Comparison of ENCODE assay signal across 10 cellular contexts in genomic region chr9:86093788-86094555, GRCh38. TPM values are rescaled to one million over a fixed set of nuclear protein-coding genes. Genes with fewer than 3 reads are reported as not detected.
DNase-seq lines count a peak whose midpoint lies in the region; ATAC-seq and TF ChIP-seq lines count a peak whose summit lies in the region.
"Had no signal": no experiment of that assay in that cellular context is flagged by ENCODE, and none has a peak within 500 bp of the region (broad histone marks: within the 10 kb centered on the region; RNA-seq: fewer than 3 reads in every experiment).

No MANE protein-coding gene starts in this region.

- H3K27ac Mint-ChIP-seq in chondrocyte (ENCODE audit: unreplicated experiment) (peak overlapping the region; percentile 60), neural crest cell (ENCODE audit: unreplicated experiment) (no peak overlapping the region)
- no peak overlapping the region for H3K27ac Mint-ChIP-seq in activated CD4-positive, alpha-beta T cell treated with anti-CD3 and anti-CD28 coated beads, Interleukin-2, amount 10 ng/mL, durations not matched to agents 24 days and 14 days
- H3K27ac Mint-ChIP-seq: natural killer cell treated with Interleukin-12 subunit alpha and Interleukin-12 subunit beta and Interleukin-15 and Interleukin-18, amount 100 ng/mL, for 72 hours had no signal

- H3K4me3 ChIP-seq in HUES48 (ENCODE audit: low read depth, low read length) = no peak overlapping the region

- DNase-seq in chondrocyte (ENCODE audit: low spot score) (no peak), neural crest cell (ENCODE audit: low read depth, low spot score) (peak; percentile 8), pons (ENCODE audit: low spot score) (no peak), activated gamma-delta T cell (lab: John Stamatoyannopoulos, UW) (no peak)
- DNase-seq in stimulated activated naive CD4-positive, alpha-beta T cell (lab: John Stamatoyannopoulos, UW) = no peak
- no peak for DNase-seq in activated CD4-positive, alpha-beta T cell treated with anti-CD3 and anti-CD28 coated beads, Interleukin-2, amount 10 ng/mL, durations not matched to agents 24 days and 14 days
- DNase-seq: NCI-H2107 had no signal

- H3K9me3 ChIP-seq in HUES48 (ENCODE audit: control insufficient read depth, insufficient read depth, low read length) = no peaks in the 10 kb centered on the region

- no peak for TF ChIP-seq CTCF in chondrocyte (IDR thresholded peaks at IDR 0.05)
- TF ChIP-seq CTCF in neural crest cell (conservative IDR thresholded peaks at IDR 0.05) = no peak

- peaks cover 30% of the 10 kb centered on the region for H3K4me1 ChIP-seq in HUES48 (ENCODE audit: control insufficient read depth, insufficient read depth, low read length)

- H3K27me3 Mint-ChIP-seq in chondrocyte (ENCODE audit: low read depth) = no peaks in the 10 kb centered on the region
- no peaks in the 10 kb centered on the region for H3K27me3 Mint-ChIP-seq in neural crest cell (ENCODE audit: low read depth)
- peaks cover 30% of the 10 kb centered on the region for H3K27me3 Mint-ChIP-seq in activated CD4-positive, alpha-beta T cell treated with anti-CD3 and anti-CD28 coated beads, Interleukin-2, amount 10 ng/mL, durations not matched to agents 24 days and 14 days

- ATAC-seq in GM19395 (IDR thresholded peaks at IDR 0.05; ENCODE audit: unreplicated experiment) = peak; percentile 67
- ATAC-seq: natural killer cell treated with Interleukin-12 subunit alpha and Interleukin-12 subunit beta and Interleukin-15 and Interleukin-18, amount 100 ng/mL, for 72 hours had no signal

- intact Hi-C loops in activated CD4-positive, alpha-beta T cell treated with anti-CD3 and anti-CD28 coated beads, Interleukin-2, amount 10 ng/mL, durations not matched to agents 24 days and 14 days (cut with micrococcal nuclease) = no loop called here

- peak overlapping the region; percentile 35 for H3K27ac ChIP-seq in HUES48 (ENCODE audit: low read depth, low read length)

- H3K4me1 Mint-ChIP-seq in chondrocyte (ENCODE audit: low read depth) (peaks cover 54% of the 10 kb centered on the region), neural crest cell (peaks cover 36% of the 10 kb centered on the region)
- no peaks in the 10 kb centered on the region for H3K4me1 Mint-ChIP-seq in activated CD4-positive, alpha-beta T cell treated with anti-CD3 and anti-CD28 coated beads, Interleukin-2, amount 10 ng/mL, durations not matched to agents 24 days and 14 days

- H3K9me3 Mint-ChIP-seq in chondrocyte (ENCODE audit: low read depth) (no peaks in the 10 kb centered on the region), neural crest cell (peaks cover 2% of the 10 kb centered on the region)
- no peaks in the 10 kb centered on the region for H3K9me3 Mint-ChIP-seq in activated CD4-positive, alpha-beta T cell treated with anti-CD3 and anti-CD28 coated beads, Interleukin-2, amount 10 ng/mL, durations not matched to agents 24 days and 14 days
- H3K9me3 Mint-ChIP-seq: natural killer cell treated with Interleukin-12 subunit alpha and Interleukin-12 subunit beta and Interleukin-15 and Interleukin-18, amount 100 ng/mL, for 72 hours had no signal

- H3K27me3 ChIP-seq in HUES48 (ENCODE audit: control insufficient read depth, insufficient read depth, low read length) = peaks cover 14% of the 10 kb centered on the region

- no peak overlapping the region for H3K9ac ChIP-seq in HUES48 (ENCODE audit: low read depth, low read length)

- H3K36me3 ChIP-seq in HUES48 (ENCODE audit: control insufficient read depth, insufficient read depth, low read length) = no peaks in the 10 kb centered on the region

- H3K36me3 Mint-ChIP-seq in chondrocyte (ENCODE audit: low read depth) = no peaks in the 10 kb centered on the region
- peaks cover 22% of the 10 kb centered on the region for H3K36me3 Mint-ChIP-seq in neural crest cell (ENCODE audit: low read depth)
- H3K36me3 Mint-ChIP-seq in activated CD4-positive, alpha-beta T cell treated with anti-CD3 and anti-CD28 coated beads, Interleukin-2, amount 10 ng/mL, durations not matched to agents 24 days and 14 days (ENCODE audit: low read depth) = no peaks in the 10 kb centered on the region
- H3K36me3 Mint-ChIP-seq: natural killer cell treated with Interleukin-12 subunit alpha and Interleukin-12 subunit beta and Interleukin-15 and Interleukin-18, amount 100 ng/mL, for 72 hours had no signal

- H3K4me3 Mint-ChIP-seq in chondrocyte (ENCODE audit: unreplicated experiment) = peak overlapping the region; percentile 53
- peak overlapping the region; percentile 29 for H3K4me3 Mint-ChIP-seq in neural crest cell
- H3K4me3 Mint-ChIP-seq in activated CD4-positive, alpha-beta T cell treated with anti-CD3 and anti-CD28 coated beads, Interleukin-2, amount 10 ng/mL, durations not matched to agents 24 days and 14 days = no peak overlapping the region
- H3K4me3 Mint-ChIP-seq: natural killer cell treated with Interleukin-12 subunit alpha and Interleukin-12 subunit beta and Interleukin-15 and Interleukin-18, amount 100 ng/mL, for 72 hours had no signal

RNA-seq across cellular contexts. Expression of gene GOLM1, which starts 5.4 kb away (rescaled TPM):
- total RNA-seq in chondrocyte = 55.0 to 88.8 TPM (median 56.0 TPM) in 3 replicates
- 105 and 111 TPM in 2 replicates for total RNA-seq in neural crest cell
- 5.5 and 6.6 TPM in 2 replicates for total RNA-seq in activated CD4-positive, alpha-beta T cell treated with anti-CD3 and anti-CD28 coated beads, Interleukin-2, amount 10 ng/mL, durations not matched to agents 24 days and 14 days
